Comparison of ENCODE assay signal across 13 cellular contexts in the genomic region with DNA sequence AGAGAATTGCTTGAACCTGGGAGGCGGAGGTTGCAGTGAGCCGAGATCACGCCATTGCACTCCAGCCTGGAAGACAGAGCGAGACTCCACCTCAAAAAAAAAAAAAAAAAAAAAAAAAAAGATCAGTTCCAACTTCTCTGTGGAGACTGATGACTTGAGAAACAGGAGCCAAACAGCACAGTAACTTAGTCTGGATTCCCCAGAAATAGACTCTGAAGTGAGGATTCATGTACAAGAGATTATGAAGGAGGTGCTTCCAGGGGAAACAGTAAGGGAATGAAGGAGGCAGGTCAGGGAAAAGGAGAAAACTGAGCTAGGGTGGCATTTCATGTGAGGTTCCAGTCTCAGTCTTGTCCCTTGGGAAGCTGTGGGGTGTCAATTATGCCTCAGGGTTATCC. TPM values are rescaled to one million over a fixed set of nuclear protein-coding genes. Genes with fewer than 3 reads are reported as not detected.
DNase-seq lines count a peak whose midpoint lies in the region; ATAC-seq and TF ChIP-seq lines count a peak whose summit lies in the region.
"Had no signal": no experiment of that assay in that cellular context is flagged by ENCODE, and none has a peak within 500 bp of the region (broad histone marks: within the 10 kb centered on the region; RNA-seq: fewer than 3 reads in every experiment).

No MANE protein-coding gene starts in this region.

- intact Hi-C loops in tibial artery (cut with DNase I; ENCODE audit: low total_unique reads) = no loop called here

- WGBS in mesenchymal stem cell = 67% methylated on average over 3 of the region's 4 CpGs

- H3K79me1 ChIP-seq in mesenchymal stem cell (replicated peaks; ENCODE audit: low read length, poor library complexity, severe bottlenecking) = no peaks in the 10 kb centered on the region

- H3K23ac ChIP-seq in mesenchymal stem cell (ENCODE audit: low read length in 2 of 2) = no peak overlapping the region

- no peak overlapping the region for H3K4me3 Mint-ChIP-seq in activated T-cell treated with anti-CD3 and anti-CD28 coated beads, Interleukin-2, amount 50 U/mL, for 24 hours
- H3K4me3 Mint-ChIP-seq in chondrocyte (ENCODE audit: unreplicated experiment) = no peak overlapping the region
- H3K4me3 Mint-ChIP-seq: activated naive CD4-positive, alpha-beta T cell treated with anti-CD3 and anti-CD28 coated beads, Interleukin-2, amount 10 ng/mL, durations not matched to agents 7 days and 5 days; immature natural killer cell had no signal

- TF ChIP-seq CTCF in chondrocyte (IDR thresholded peaks at IDR 0.05) (no peak), tibial artery (IDR thresholded peaks at IDR 0.05) (no peak)

- H2BK120ac ChIP-seq in mesenchymal stem cell (ENCODE audit: low read depth, low read length) = no peak overlapping the region

- H4K8ac ChIP-seq in mesenchymal stem cell (ENCODE audit: low read length) = no peak overlapping the region

- no peaks in the 10 kb centered on the region for H3K36me3 ChIP-seq in mesenchymal stem cell (ENCODE audit: control insufficient read depth in 1 of 2, insufficient read depth in 2 of 2, low read depth in 1 of 2, low read length in 2 of 2)
- no peaks in the 10 kb centered on the region for H3K36me3 ChIP-seq in tibial artery
- H3K36me3 ChIP-seq: SJSA1 had no signal

- H3K4me2 ChIP-seq in mesenchymal stem cell (ENCODE audit: low read length, poor library complexity, severe bottlenecking) = no peak overlapping the region

- no peaks in the 10 kb centered on the region for H3K9me3 Mint-ChIP-seq in activated T-cell treated with anti-CD3 and anti-CD28 coated beads, Interleukin-2, amount 50 U/mL, for 24 hours
- H3K9me3 Mint-ChIP-seq in chondrocyte (ENCODE audit: low read depth) = no peaks in the 10 kb centered on the region
- H3K9me3 Mint-ChIP-seq: activated naive CD4-positive, alpha-beta T cell treated with anti-CD3 and anti-CD28 coated beads, Interleukin-2, amount 10 ng/mL, durations not matched to agents 7 days and 5 days; immature natural killer cell had no signal

- no peak for ATAC-seq in esophagus mucosa

- peak overlapping the region; percentile 70 for H3K9ac ChIP-seq in mesenchymal stem cell (ENCODE audit: low read length)

- H3K18ac ChIP-seq in mesenchymal stem cell (ENCODE audit: low read depth in 1 of 2, low read length in 2 of 2) = no peak overlapping the region

- H3K27me3 ChIP-seq in mesenchymal stem cell (ENCODE audit: control insufficient read depth in 1 of 2, insufficient read depth in 1 of 2, low read length in 2 of 2) = no peaks in the 10 kb centered on the region
- no peaks in the 10 kb centered on the region for H3K27me3 ChIP-seq in tibial artery
- H3K27me3 ChIP-seq: SJSA1 had no signal

- no peak overlapping the region for H3K4me3 ChIP-seq in mesenchymal stem cell (ENCODE audit: insufficient read depth in 1 of 2, low read depth in 1 of 2, low read length in 2 of 2)
- no peak overlapping the region for H3K4me3 ChIP-seq in tibial artery
- H3K4me3 ChIP-seq: SJSA1 had no signal

- H2BK12ac ChIP-seq in mesenchymal stem cell (ENCODE audit: low read length in 2 of 2) = no peak overlapping the region

- H3K9me3 ChIP-seq in mesenchymal stem cell (ENCODE audit: control insufficient read depth, low read length) (no peaks in the 10 kb centered on the region), tibial artery (no peaks in the 10 kb centered on the region)
- H3K9me3 ChIP-seq: SJSA1 had no signal

- DNase-seq in activated T-cell treated with anti-CD3 and anti-CD28 coated beads, Interleukin-2, amount 50 U/mL, for 24 hours = no peak
- DNase-seq in activated T-cell treated with anti-CD3 and anti-CD28 coated beads for 4 hours (no peak), chondrocyte (ENCODE audit: low spot score) (no peak), mesenchymal stem cell (no peak), tibial artery (no peak), HT-29 (ENCODE audit: low spot score) (no peak), A172 (ENCODE audit: low spot score) (no peak)
- DNase-seq: activated naive CD4-positive, alpha-beta T cell treated with anti-CD3 and anti-CD28 coated beads, Interleukin-2, amount 10 ng/mL, durations not matched to agents 7 days and 5 days; immature natural killer cell; stimulated activated CD4-positive, alpha-beta T cell treated with anti-CD3 and anti-CD28 coated beads, Interleukin-12 subunit alpha, Interleukin-12 subunit beta, amount 100 ng/mL, for 4 hours; trophoblast cell had no signal

- no peak overlapping the region for H2BK5ac ChIP-seq in mesenchymal stem cell (ENCODE audit: low read depth, low read length, poor library complexity, severe bottlenecking)

- H2BK15ac ChIP-seq in mesenchymal stem cell (ENCODE audit: low read depth, poor library complexity, severe bottlenecking) = no peak overlapping the region

- H2AFZ ChIP-seq in mesenchymal stem cell (ENCODE audit: low read depth, low read length) = no peak overlapping the region

- H3K14ac ChIP-seq in mesenchymal stem cell (ENCODE audit: low read length in 2 of 2) = no peak overlapping the region

- no peaks in the 10 kb centered on the region for H3K27me3 Mint-ChIP-seq in activated T-cell treated with anti-CD3 and anti-CD28 coated beads, Interleukin-2, amount 50 U/mL, for 24 hours
- H3K27me3 Mint-ChIP-seq in chondrocyte (ENCODE audit: low read depth) = no peaks in the 10 kb centered on the region
- H3K27me3 Mint-ChIP-seq: activated naive CD4-positive, alpha-beta T cell treated with anti-CD3 and anti-CD28 coated beads, Interleukin-2, amount 10 ng/mL, durations not matched to agents 7 days and 5 days had no signal

- no peak overlapping the region for H3K4ac ChIP-seq in mesenchymal stem cell (ENCODE audit: low read depth in 1 of 2, low read length in 2 of 2)

- no peak overlapping the region for H2AK5ac ChIP-seq in mesenchymal stem cell (ENCODE audit: low read length, severe bottlenecking)

- H3K27ac Mint-ChIP-seq in activated T-cell treated with anti-CD3 and anti-CD28 coated beads, Interleukin-2, amount 50 U/mL, for 24 hours = peak overlapping the region; percentile 40
- peak overlapping the region; percentile 78 for H3K27ac Mint-ChIP-seq in chondrocyte (ENCODE audit: unreplicated experiment)
- H3K27ac Mint-ChIP-seq: activated naive CD4-positive, alpha-beta T cell treated with anti-CD3 and anti-CD28 coated beads, Interleukin-2, amount 10 ng/mL, durations not matched to agents 7 days and 5 days had no signal

- H3K4me1 ChIP-seq in mesenchymal stem cell (ENCODE audit: control insufficient read depth, insufficient read depth, low read depth, low read length) (peaks cover 3% of the 10 kb centered on the region), tibial artery (peaks cover 0 to 20% (median 11%) of the 10 kb centered on the region in 4 donors)

- no peak overlapping the region for H3K27ac ChIP-seq in mesenchymal stem cell (ENCODE audit: low read length, poor library complexity, severe bottlenecking)
- peak overlapping the region; percentile 56 to 77 for H3K27ac ChIP-seq in tibial artery
- H3K27ac ChIP-seq: SJSA1 had no signal

- no peak overlapping the region for H4K91ac ChIP-seq in mesenchymal stem cell (ENCODE audit: low read length)

- H3K36me3 Mint-ChIP-seq in activated T-cell treated with anti-CD3 and anti-CD28 coated beads, Interleukin-2, amount 50 U/mL, for 24 hours (ENCODE audit: low read depth) = no peaks in the 10 kb centered on the region
- H3K36me3 Mint-ChIP-seq in chondrocyte (ENCODE audit: low read depth) = no peaks in the 10 kb centered on the region

- peaks cover 12% of the 10 kb centered on the region for H3K4me1 Mint-ChIP-seq in activated T-cell treated with anti-CD3 and anti-CD28 coated beads, Interleukin-2, amount 50 U/mL, for 24 hours (ENCODE audit: low read depth)
- H3K4me1 Mint-ChIP-seq in chondrocyte (ENCODE audit: low read depth) = peaks cover 24% of the 10 kb centered on the region

RNA-seq across cellular contexts. Expression of a gene that starts 40.1 kb away (rescaled TPM):
- total RNA-seq in chondrocyte (92.8 to 118 TPM (median 93.8 TPM) in 3 replicates), esophagus mucosa (34.9 TPM)
- 159 TPM for polyA plus RNA-seq in mesenchymal stem cell (2013, experiment 1 of 2)
- polyA plus RNA-seq in mesenchymal stem cell (2013, experiment 2 of 2) = 168 TPM
- total RNA-seq in HT-29 (2014; rRNA removed; shearing (Covaris generic)) = 90.2 and 93.2 TPM in 2 replicates
- 129 and 146 TPM in 2 replicates for total RNA-seq in A172 (2014; rRNA removed; shearing (Covaris generic))

RNA-seq across cellular contexts. Expression of a gene that starts 47.0 kb away (rescaled TPM):
- total RNA-seq in chondrocyte (46.3 to 117 TPM (median 49.4 TPM) in 3 replicates), esophagus mucosa (81.9 TPM)
- 53.6 TPM for polyA plus RNA-seq in mesenchymal stem cell (2013, experiment 1 of 2)
- 57.8 TPM for polyA plus RNA-seq in mesenchymal stem cell (2013, experiment 2 of 2)
- 264 and 270 TPM in 2 replicates for total RNA-seq in HT-29 (2014; rRNA removed; shearing (Covaris generic))
- 524 and 529 TPM in 2 replicates for total RNA-seq in A172 (2014; rRNA removed; shearing (Covaris generic))

RNA-seq across cellular contexts. Expression of a gene that starts 54.1 kb away (rescaled TPM):
- total RNA-seq in chondrocyte (33.0 to 46.9 TPM (median 42.9 TPM) in 3 replicates), esophagus mucosa (24.5 TPM)
- 29.5 TPM for polyA plus RNA-seq in mesenchymal stem cell (2013, experiment 1 of 2)
- 32.0 TPM for polyA plus RNA-seq in mesenchymal stem cell (2013, experiment 2 of 2)
- 5.9 and 7.1 TPM in 2 replicates for total RNA-seq in HT-29 (2014; rRNA removed; shearing (Covaris generic))
- total RNA-seq in A172 (2014; rRNA removed; shearing (Covaris generic)) = 21.9 and 35.8 TPM in 2 replicates
